ENCODE assay signal across 1 cellular context in genomic region chr10:58013406-58013805, GRCh38.
TF ChIP-seq lines count a peak whose summit lies in the region.

No MANE protein-coding gene starts in this region.

TF ChIP-seq in IMR-90, 13 proteins besides CTCF, POLR2A, EP300 and RAD21 (continued from another document):
- no peak for TF ChIP-seq USF2 (IDR thresholded peaks at IDR 0.05; ENCODE audit: low read depth, low read length)
- TF ChIP-seq MAZ (IDR thresholded peaks at IDR 0.05; ENCODE audit: borderline replicate concordance, low read depth, low read length) = no peak
TF ChIP-seq in IMR-90: peak in this region for 0.
